In genomic region chr2:96773922-96774321, GRCh38 we compare ENCODE assay signal across 9 cellular contexts. TPM values are rescaled to one million over a fixed set of nuclear protein-coding genes. Genes with fewer than 3 reads are reported as not detected.
DNase-seq lines count a peak whose midpoint lies in the region; ATAC-seq lines count a peak whose summit lies in the region.
"Had no signal": no experiment of that assay in that cellular context is flagged by ENCODE, and none has a peak within 500 bp of the region (broad histone marks: within the 10 kb centered on the region; RNA-seq: fewer than 3 reads in every experiment).

No MANE protein-coding gene starts in this region.

- no peaks in the 10 kb centered on the region for H3K36me3 Mint-ChIP-seq in T-helper 17 cell (ENCODE audit: low read depth)

- H3K27me3 ChIP-seq in endocrine pancreas (ENCODE audit: control insufficient read depth, insufficient read depth, low read length), result no peaks in the 10 kb centered on the region
- H3K27me3 ChIP-seq in SJCRH30, result no peaks in the 10 kb centered on the region

- no peak overlapping the region for H3K27ac ChIP-seq in SJCRH30

- peak; percentile 29 for DNase-seq in activated gamma-delta T cell treated with Interleukin-2 at 50 U/mL for 16 hours
- DNase-seq in activated gamma-delta T cell (lab: John Stamatoyannopoulos, UW), result no peak
- peak in 1 of 3 donors; percentile 28 for DNase-seq in T-helper 17 cell
- DNase-seq in stimulated activated naive CD4-positive, alpha-beta T cell (lab: John Stamatoyannopoulos, UW), result peak; percentile 19 to 53 (median 38)
- no peak for DNase-seq in NCI-H524 treated with DMSO at 0.1 percent for 48 hours (lab: John Stamatoyannopoulos, UW)
- DNase-seq in SJCRH30, result no peak
- no peak for DNase-seq in activated CD4-positive, CD25-positive, alpha-beta regulatory T cell treated with anti-CD3 and anti-CD28 coated beads, Interleukin-2, amount 50 U/mL, for 72 hours

- peaks cover 23% of the 10 kb centered on the region for H3K4me1 Mint-ChIP-seq in T-helper 17 cell

- H3K27ac Mint-ChIP-seq in T-helper 17 cell, result peak overlapping the region; percentile 95
- H3K27ac Mint-ChIP-seq: nephron had no signal

- no peaks in the 10 kb centered on the region for H3K27me3 Mint-ChIP-seq in T-helper 17 cell

- H3K4me3 ChIP-seq in endocrine pancreas (ENCODE audit: control insufficient read depth, insufficient read depth, low read length) (peak overlapping the region; percentile 19), SJCRH30 (no peak overlapping the region)

- no peaks in the 10 kb centered on the region for H3K9me3 ChIP-seq in T-helper 17 cell (ENCODE audit: control insufficient read depth, low read length, poor library complexity, severe bottlenecking)
- no peaks in the 10 kb centered on the region for H3K9me3 ChIP-seq in endocrine pancreas (ENCODE audit: control insufficient read depth, low read length)
- H3K9me3 ChIP-seq in SJCRH30 (replicated peaks), result no peaks in the 10 kb centered on the region

- H3K4me1 ChIP-seq in endocrine pancreas (ENCODE audit: control insufficient read depth, insufficient read depth, low read length), result no peaks in the 10 kb centered on the region
- H3K4me1 ChIP-seq in SJCRH30, result no peaks in the 10 kb centered on the region

- peak overlapping the region; percentile 91 for H3K4me3 Mint-ChIP-seq in T-helper 17 cell
- H3K4me3 Mint-ChIP-seq: nephron had no signal

- peak; percentile 80 for ATAC-seq in T-helper 17 cell

- H3K9ac ChIP-seq in endocrine pancreas (ENCODE audit: control insufficient read depth, insufficient read depth, low read length), result no peak overlapping the region

- H3K36me3 ChIP-seq in endocrine pancreas (ENCODE audit: control insufficient read depth, insufficient read depth, low read length) (no peaks in the 10 kb centered on the region), SJCRH30 (no peaks in the 10 kb centered on the region)

RNA-seq across cellular contexts. Expression of gene CNNM4, which starts 13.2 kb away (rescaled TPM):
- total RNA-seq in T-helper 17 cell, result 1 to 10 TPM; 6.4 to 8.1 TPM
- 3.7 and 4.3 TPM in 2 replicates for total RNA-seq in SJCRH30 (2014; rRNA removed; shearing (Covaris generic))

RNA-seq across cellular contexts. Expression of gene LMAN2L, which starts 34.1 kb away (rescaled TPM):
- 1 to 10 TPM; 3.6 to 7.1 TPM for total RNA-seq in T-helper 17 cell
- 29.5 and 31.9 TPM in 2 replicates for total RNA-seq in SJCRH30 (2014; rRNA removed; shearing (Covaris generic))

RNA-seq across cellular contexts. Expression of gene CNNM3, which starts 42.1 kb away (rescaled TPM):
- total RNA-seq in T-helper 17 cell, result 10 to 100 TPM; 30.8 to 39.5 TPM
- 9.1 and 9.3 TPM in 2 replicates for total RNA-seq in SJCRH30 (2014; rRNA removed; shearing (Covaris generic))

Comparison
In these comparisons a context has a peak if more than half of its experiments do, and no peak if none do; other contexts are left out.
1. DNase-seq: peak in activated gamma-delta T cell treated with Interleukin-2 at 50 U/mL for 16 hours (single experiment) and stimulated activated naive CD4-positive, alpha-beta T cell (6 of 6); none in activated gamma-delta T cell (single experiment), NCI-H524 treated with DMSO at 0.1 percent for 48 hours (single experiment), SJCRH30 (0 of 2) and activated CD4-positive, CD25-positive, alpha-beta regulatory T cell treated with anti-CD3 and anti-CD28 coated beads, Interleukin-2, amount 50 U/mL, for 72 hours (single experiment).